In genomic region chr5:96881511-96882115, GRCh38 we compare ENCODE assay signal across 9 cellular contexts. TPM values are rescaled to one million over a fixed set of nuclear protein-coding genes. Genes with fewer than 3 reads are reported as not detected.
A peak's percentile ranks its signal among the peaks of the same experiment; 100 is the strongest.
DNase-seq lines count a peak whose midpoint lies in the region; ATAC-seq and TF ChIP-seq lines count a peak whose summit lies in the region.
"Had no signal": no experiment of that assay in that cellular context is flagged by ENCODE, and none has a peak within 500 bp of the region (broad histone marks: within the 10 kb centered on the region; RNA-seq: fewer than 3 reads in every experiment).

No MANE protein-coding gene starts in this region.

- H3K36me3 Mint-ChIP-seq in activated naive CD4-positive, alpha-beta T cell treated with anti-CD3 and anti-CD28 coated beads, Interleukin-2, amount 50 U/mL, for 72 hours = peaks cover 50 to 70% of the 10 kb centered on the region in 2 donors

- H3K36me3 ChIP-seq in left lung = peaks cover 0 to 13% of the 10 kb centered on the region in 2 donors

- H3K4me1 ChIP-seq in left lung = peaks cover 15 to 65% of the 10 kb centered on the region in 2 donors

- no peak overlapping the region for H3K4me3 ChIP-seq in AG10803 (ENCODE audit: low read length)
- no peak overlapping the region for H3K4me3 ChIP-seq in left lung

- DNase-seq in AG10803 (ENCODE audit: low read depth) (peak; percentile 40), left lung (no peak), medulla oblongata (ENCODE audit: extremely low spot score) (no peak), NCI-H1417 (lab: John Stamatoyannopoulos, UW) (no peak)
- no peak for DNase-seq in activated naive CD4-positive, alpha-beta T cell treated with anti-CD3 and anti-CD28 coated beads, Interleukin-2, amount 50 U/mL, for 72 hours (ENCODE audit: low spot score in 2 of 2)
- DNase-seq: stimulated activated CD4-positive, alpha-beta T cell treated with anti-CD3 and anti-CD28 coated beads, Interleukin-12 subunit alpha, Interleukin-12 subunit beta, amount 100 ng/mL, for 4 hours had no signal

- no peaks in the 10 kb centered on the region for H3K9me3 ChIP-seq in left lung

- H3K27ac ChIP-seq in left lung = peak overlapping the region in 1 of 2 donors; percentile 78

- peak overlapping the region; percentile 56 to 86 for H3K27ac Mint-ChIP-seq in activated naive CD4-positive, alpha-beta T cell treated with anti-CD3 and anti-CD28 coated beads, Interleukin-2, amount 50 U/mL, for 72 hours

- no peaks in the 10 kb centered on the region for H3K9me3 Mint-ChIP-seq in activated naive CD4-positive, alpha-beta T cell treated with anti-CD3 and anti-CD28 coated beads, Interleukin-2, amount 50 U/mL, for 72 hours

- intact Hi-C loops in left lung (cut with DNase I) = no loop called here

- no peaks in the 10 kb centered on the region for H3K27me3 ChIP-seq in left lung

- ATAC-seq in HG02610 (IDR thresholded peaks at IDR 0.05; ENCODE audit: unreplicated experiment) = peak; percentile 26
- peak; percentile 48 to 62 for ATAC-seq in activated naive CD4-positive, alpha-beta T cell treated with anti-CD3 and anti-CD28 coated beads, Interleukin-2, amount 50 U/mL, for 72 hours
- ATAC-seq in left lung = peak; percentile 56
- no peak for ATAC-seq in GM19397 (IDR thresholded peaks at IDR 0.05; ENCODE audit: unreplicated experiment)
- no peak for ATAC-seq in HG03571 (IDR thresholded peaks at IDR 0.05; ENCODE audit: unreplicated experiment)

- TF ChIP-seq CTCF in AG10803 (conservative IDR thresholded peaks at IDR 0.05; ENCODE audit: low read length) = no peak
- TF ChIP-seq CTCF in left lung (IDR thresholded peaks at IDR 0.05) = no peak

RNA-seq across cellular contexts. Expression of gene ERAP2, which starts 5.3 kb away (rescaled TPM):
- total RNA-seq in activated naive CD4-positive, alpha-beta T cell treated with anti-CD3 and anti-CD28 coated beads, Interleukin-2, amount 50 U/mL, for 72 hours = 10 to 100 TPM; 34.4 to 87.8 TPM
- total RNA-seq in left lung = 10 to 100 TPM; 28.6 to 34.5 TPM

RNA-seq across cellular contexts. Expression of gene LNPEP, which starts 54.3 kb away (rescaled TPM):
- 10 to 100 TPM; 60.4 to 64.7 TPM for total RNA-seq in activated naive CD4-positive, alpha-beta T cell treated with anti-CD3 and anti-CD28 coated beads, Interleukin-2, amount 50 U/mL, for 72 hours
- 10 to 100 TPM; 37.3 to 40.6 TPM for total RNA-seq in left lung

Comparison
In these comparisons a context has a peak if more than half of its experiments do, and no peak if none do; other contexts are left out.
1. ATAC-seq: peak in HG02610 (single experiment), activated naive CD4-positive, alpha-beta T cell treated with anti-CD3 and anti-CD28 coated beads, Interleukin-2, amount 50 U/mL, for 72 hours (2 of 2) and left lung (single experiment); none in GM19397 (single experiment) and HG03571 (single experiment).